Comparison of ENCODE assay signal across 1 cellular context in genomic region chr15:32870240-32871033, GRCh38.
TF ChIP-seq lines count a peak whose summit lies in the region.

No MANE protein-coding gene starts in this region.

TF ChIP-seq in K562, 482 proteins besides CTCF, POLR2A, EP300 and RAD21 (continued from another document and continues in another):
- TF ChIP-seq CREBBP (IDR thresholded peaks at IDR 0.05; ENCODE audit: low read depth, low read length) (no peak), NCOA6 (IDR thresholded peaks at IDR 0.05) (no peak), RCOR1 (IDR thresholded peaks at IDR 0.05; ENCODE audit: borderline replicate concordance in 1 of 2, low read depth in 2 of 2, low read length in 2 of 2) (no peak), ARID2 (IDR thresholded peaks at IDR 0.05) (no peak), ZNF644 (tag; IDR thresholded peaks at IDR 0.05; ENCODE audit: low read depth) (no peak), ZFP30 (CRISPR knock-in tag; IDR thresholded peaks at IDR 0.05; ENCODE audit: borderline replicate concordance) (no peak), PBX2 (CRISPR knock-in tag; IDR thresholded peaks at IDR 0.05; ENCODE audit: low read depth) (no peak), PBX2 (tag; conservative IDR thresholded peaks at IDR 0.05; ENCODE audit: low read depth) (peak; percentile 91), E2F1 (CRISPR knock-in tag; IDR thresholded peaks at IDR 0.05) (no peak), RBM17 (IDR thresholded peaks at IDR 0.05; ENCODE audit: borderline replicate concordance, low read depth, low read length) (no peak), MAFG (tag; conservative IDR thresholded peaks at IDR 0.05) (peak; percentile 23; the same call in 1 of the 2 replicates), DMBX1 (CRISPR knock-in tag; IDR thresholded peaks at IDR 0.05; ENCODE audit: borderline replicate concordance) (no peak), ATF7 (IDR thresholded peaks at IDR 0.05) (peak; percentile 78), NRF1 (conservative IDR thresholded peaks at IDR 0.05 in 1 of 2, IDR thresholded peaks at IDR 0.05 in 1 of 2) (peak; percentile 30 to 55; a peak in 3 of 4 replicates), MEIS2 (IDR thresholded peaks at IDR 0.05; ENCODE audit: partially characterized antibody) (peak; percentile 91), PML (IDR thresholded peaks at IDR 0.05; ENCODE audit: low read length) (no peak), NFE2 (IDR thresholded peaks at IDR 0.05; ENCODE audit: low read depth) (0 out of 2 replicates have a peak, but pooled peaks have one; percentile 20), CBFA2T3 (IDR thresholded peaks at IDR 0.05) (no peak), SUPT5H (IDR thresholded peaks at IDR 0.05) (no peak), FOSL1 (tag; conservative IDR thresholded peaks at IDR 0.05) (peak; percentile 99), HLTF (IDR thresholded peaks at IDR 0.05) (no peak), POLR3A (IDR thresholded peaks at IDR 0.05; ENCODE audit: borderline replicate concordance, extremely low read depth, insufficient read depth, insufficient read length) (no peak), CHD1 (IDR thresholded peaks at IDR 0.05; ENCODE audit: low read length) (no peak), GTF2A2 (tag; IDR thresholded peaks at IDR 0.05) (no peak), ZNF444 (CRISPR knock-in tag; IDR thresholded peaks at IDR 0.05) (no peak), CREM (IDR thresholded peaks at IDR 0.05; ENCODE audit: low read depth) (peak; percentile 87), TBP (optimal IDR thresholded peaks at IDR 0.05; ENCODE audit: low read depth, low read length) (peak; percentile 16), CREB1 (IDR thresholded peaks at IDR 0.05) (peak; percentile 69), CREB1 (CRISPR knock-in tag; IDR thresholded peaks at IDR 0.05) (peak; percentile 42; the same call in 1 of the 2 replicates), CBFA2T2 (conservative IDR thresholded peaks at IDR 0.05) (no peak), MCM5 (IDR thresholded peaks at IDR 0.05; ENCODE audit: low read depth) (no peak), ARID1B (IDR thresholded peaks at IDR 0.05) (peak; percentile 39; the same call in 1 of the 2 replicates), XRCC5 (IDR thresholded peaks at IDR 0.05; ENCODE audit: low read depth, low read length) (no peak), BRF1 (IDR thresholded peaks at IDR 0.05; ENCODE audit: borderline replicate concordance, extremely low read depth, insufficient read length) (no peak), ZNF407 (IDR thresholded peaks at IDR 0.05; ENCODE audit: low read depth) (no peak), PTTG1 (tag; IDR thresholded peaks at IDR 0.05; ENCODE audit: low read depth) (no peak), ATF1 (CRISPR knock-in tag; IDR thresholded peaks at IDR 0.05) (no peak), ATF1 (tag; IDR thresholded peaks at IDR 0.05) (peak; percentile 94)
- TF ChIP-seq, protein P1, sequence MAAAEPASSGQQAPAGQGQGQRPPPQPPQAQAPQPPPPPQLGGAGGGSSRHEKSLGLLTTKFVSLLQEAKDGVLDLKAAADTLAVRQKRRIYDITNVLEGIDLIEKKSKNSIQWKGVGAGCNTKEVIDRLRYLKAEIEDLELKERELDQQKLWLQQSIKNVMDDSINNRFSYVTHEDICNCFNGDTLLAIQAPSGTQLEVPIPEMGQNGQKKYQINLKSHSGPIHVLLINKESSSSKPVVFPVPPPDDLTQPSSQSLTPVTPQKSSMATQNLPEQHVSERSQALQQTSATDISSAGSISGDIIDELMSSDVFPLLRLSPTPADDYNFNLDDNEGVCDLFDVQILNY (CRISPR knock-in tag; IDR thresholded peaks at IDR 0.05) = no peak
- TF ChIP-seq, protein P2, sequence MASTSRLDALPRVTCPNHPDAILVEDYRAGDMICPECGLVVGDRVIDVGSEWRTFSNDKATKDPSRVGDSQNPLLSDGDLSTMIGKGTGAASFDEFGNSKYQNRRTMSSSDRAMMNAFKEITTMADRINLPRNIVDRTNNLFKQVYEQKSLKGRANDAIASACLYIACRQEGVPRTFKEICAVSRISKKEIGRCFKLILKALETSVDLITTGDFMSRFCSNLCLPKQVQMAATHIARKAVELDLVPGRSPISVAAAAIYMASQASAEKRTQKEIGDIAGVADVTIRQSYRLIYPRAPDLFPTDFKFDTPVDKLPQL (IDR thresholded peaks at IDR 0.05; ENCODE audit: extremely low read depth, insufficient read length) = no peak
- TF ChIP-seq, protein P3, sequence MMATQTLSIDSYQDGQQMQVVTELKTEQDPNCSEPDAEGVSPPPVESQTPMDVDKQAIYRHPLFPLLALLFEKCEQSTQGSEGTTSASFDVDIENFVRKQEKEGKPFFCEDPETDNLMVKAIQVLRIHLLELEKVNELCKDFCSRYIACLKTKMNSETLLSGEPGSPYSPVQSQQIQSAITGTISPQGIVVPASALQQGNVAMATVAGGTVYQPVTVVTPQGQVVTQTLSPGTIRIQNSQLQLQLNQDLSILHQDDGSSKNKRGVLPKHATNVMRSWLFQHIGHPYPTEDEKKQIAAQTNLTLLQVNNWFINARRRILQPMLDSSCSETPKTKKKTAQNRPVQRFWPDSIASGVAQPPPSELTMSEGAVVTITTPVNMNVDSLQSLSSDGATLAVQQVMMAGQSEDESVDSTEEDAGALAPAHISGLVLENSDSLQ (IDR thresholded peaks at IDR 0.05) = peak; percentile 57
- TF ChIP-seq, protein P4, sequence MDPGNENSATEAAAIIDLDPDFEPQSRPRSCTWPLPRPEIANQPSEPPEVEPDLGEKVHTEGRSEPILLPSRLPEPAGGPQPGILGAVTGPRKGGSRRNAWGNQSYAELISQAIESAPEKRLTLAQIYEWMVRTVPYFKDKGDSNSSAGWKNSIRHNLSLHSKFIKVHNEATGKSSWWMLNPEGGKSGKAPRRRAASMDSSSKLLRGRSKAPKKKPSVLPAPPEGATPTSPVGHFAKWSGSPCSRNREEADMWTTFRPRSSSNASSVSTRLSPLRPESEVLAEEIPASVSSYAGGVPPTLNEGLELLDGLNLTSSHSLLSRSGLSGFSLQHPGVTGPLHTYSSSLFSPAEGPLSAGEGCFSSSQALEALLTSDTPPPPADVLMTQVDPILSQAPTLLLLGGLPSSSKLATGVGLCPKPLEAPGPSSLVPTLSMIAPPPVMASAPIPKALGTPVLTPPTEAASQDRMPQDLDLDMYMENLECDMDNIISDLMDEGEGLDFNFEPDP (CRISPR knock-in tag; IDR thresholded peaks at IDR 0.05) = no peak
- TF ChIP-seq, protein P5, sequence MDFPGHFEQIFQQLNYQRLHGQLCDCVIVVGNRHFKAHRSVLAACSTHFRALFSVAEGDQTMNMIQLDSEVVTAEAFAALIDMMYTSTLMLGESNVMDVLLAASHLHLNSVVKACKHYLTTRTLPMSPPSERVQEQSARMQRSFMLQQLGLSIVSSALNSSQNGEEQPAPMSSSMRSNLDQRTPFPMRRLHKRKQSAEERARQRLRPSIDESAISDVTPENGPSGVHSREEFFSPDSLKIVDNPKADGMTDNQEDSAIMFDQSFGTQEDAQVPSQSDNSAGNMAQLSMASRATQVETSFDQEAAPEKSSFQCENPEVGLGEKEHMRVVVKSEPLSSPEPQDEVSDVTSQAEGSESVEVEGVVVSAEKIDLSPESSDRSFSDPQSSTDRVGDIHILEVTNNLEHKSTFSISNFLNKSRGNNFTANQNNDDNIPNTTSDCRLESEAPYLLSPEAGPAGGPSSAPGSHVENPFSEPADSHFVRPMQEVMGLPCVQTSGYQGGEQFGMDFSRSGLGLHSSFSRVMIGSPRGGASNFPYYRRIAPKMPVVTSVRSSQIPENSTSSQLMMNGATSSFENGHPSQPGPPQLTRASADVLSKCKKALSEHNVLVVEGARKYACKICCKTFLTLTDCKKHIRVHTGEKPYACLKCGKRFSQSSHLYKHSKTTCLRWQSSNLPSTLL (IDR thresholded peaks at IDR 0.05) = no peak
- TF ChIP-seq, protein P6, sequence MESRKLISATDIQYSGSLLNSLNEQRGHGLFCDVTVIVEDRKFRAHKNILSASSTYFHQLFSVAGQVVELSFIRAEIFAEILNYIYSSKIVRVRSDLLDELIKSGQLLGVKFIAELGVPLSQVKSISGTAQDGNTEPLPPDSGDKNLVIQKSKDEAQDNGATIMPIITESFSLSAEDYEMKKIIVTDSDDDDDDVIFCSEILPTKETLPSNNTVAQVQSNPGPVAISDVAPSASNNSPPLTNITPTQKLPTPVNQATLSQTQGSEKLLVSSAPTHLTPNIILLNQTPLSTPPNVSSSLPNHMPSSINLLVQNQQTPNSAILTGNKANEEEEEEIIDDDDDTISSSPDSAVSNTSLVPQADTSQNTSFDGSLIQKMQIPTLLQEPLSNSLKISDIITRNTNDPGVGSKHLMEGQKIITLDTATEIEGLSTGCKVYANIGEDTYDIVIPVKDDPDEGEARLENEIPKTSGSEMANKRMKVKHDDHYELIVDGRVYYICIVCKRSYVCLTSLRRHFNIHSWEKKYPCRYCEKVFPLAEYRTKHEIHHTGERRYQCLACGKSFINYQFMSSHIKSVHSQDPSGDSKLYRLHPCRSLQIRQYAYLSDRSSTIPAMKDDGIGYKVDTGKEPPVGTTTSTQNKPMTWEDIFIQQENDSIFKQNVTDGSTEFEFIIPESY (CRISPR knock-in tag; IDR thresholded peaks at IDR 0.05) = no peak
- TF ChIP-seq, protein P7, sequence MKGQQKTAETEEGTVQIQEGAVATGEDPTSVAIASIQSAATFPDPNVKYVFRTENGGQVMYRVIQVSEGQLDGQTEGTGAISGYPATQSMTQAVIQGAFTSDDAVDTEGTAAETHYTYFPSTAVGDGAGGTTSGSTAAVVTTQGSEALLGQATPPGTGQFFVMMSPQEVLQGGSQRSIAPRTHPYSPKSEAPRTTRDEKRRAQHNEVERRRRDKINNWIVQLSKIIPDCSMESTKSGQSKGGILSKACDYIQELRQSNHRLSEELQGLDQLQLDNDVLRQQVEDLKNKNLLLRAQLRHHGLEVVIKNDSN (CRISPR knock-in tag; IDR thresholded peaks at IDR 0.05) = no peak
